ENCODE assay signal across 26 cellular contexts in genomic region chr20:54549523-54550326, GRCh38.
"Had no signal": no experiment of that assay in that cellular context is flagged by ENCODE, and none has a peak within 500 bp of the region (broad histone marks: within the 10 kb centered on the region; RNA-seq: fewer than 3 reads in every experiment).

No MANE protein-coding gene starts in this region.

- H3K4me3 ChIP-seq: breast epithelium, gastrocnemius medialis, left ventricle myocardium inferior, right lobe of liver, skin epidermis, transverse colon, uterus had no signal

- H3K27me3 Mint-ChIP-seq: dendritic cell treated with granulocyte-macrophage colony-stimulating factor and Interleukin-4, amounts not matched to agents 40 ng/mL and 50 ng/mL, for 4 days had no signal

- H3K27me3 ChIP-seq: breast epithelium, gastrocnemius medialis, neutrophil, right lobe of liver, transverse colon, uterus had no signal

- H3K36me3 ChIP-seq: breast epithelium, gastrocnemius medialis, left ventricle myocardium inferior, neutrophil, right lobe of liver, transverse colon, uterus, WERI-Rb-1 had no signal

- H3K4me3 Mint-ChIP-seq: activated CD8-positive, alpha-beta T cell treated with anti-CD3 and anti-CD28 coated beads, Interleukin-2, amount 10 ng/mL, durations not matched to agents 7 days and 5 days; activated naive CD4-positive, alpha-beta T cell treated with anti-CD3 and anti-CD28 coated beads, Interleukin-2, amount 50 U/mL, for 24 hours; dendritic cell treated with granulocyte-macrophage colony-stimulating factor and Interleukin-4, amounts not matched to agents 40 ng/mL and 50 ng/mL, for 4 days; natural killer cell; stimulated activated effector memory CD8-positive, alpha-beta T cell treated with anti-CD3 and anti-CD28 coated beads, Interleukin-12 subunit alpha, Interleukin-12 subunit beta, amount 100 ng/mL, for 72 hours; stimulated activated naive CD8-positive, alpha-beta T cell treated with anti-CD3 and anti-CD28 coated beads, Interleukin-15, amount 100 ng/mL, for 72 hours had no signal

- H3K9me3 ChIP-seq: breast epithelium, gastrocnemius medialis, left ventricle myocardium inferior, neutrophil, right lobe of liver, transverse colon, uterus had no signal

- H3K4me1 Mint-ChIP-seq: activated naive CD4-positive, alpha-beta T cell treated with anti-CD3 and anti-CD28 coated beads, Interleukin-2, amount 50 U/mL, for 24 hours; natural killer cell; stimulated activated effector memory CD8-positive, alpha-beta T cell treated with anti-CD3 and anti-CD28 coated beads, Interleukin-12 subunit alpha, Interleukin-12 subunit beta, amount 100 ng/mL, for 72 hours; stimulated activated naive CD8-positive, alpha-beta T cell treated with anti-CD3 and anti-CD28 coated beads, Interleukin-15, amount 100 ng/mL, for 72 hours had no signal

- H3K4me1 ChIP-seq: breast epithelium, gastrocnemius medialis, left ventricle myocardium inferior, right lobe of liver, transverse colon, uterus had no signal

- H3K36me3 Mint-ChIP-seq: activated naive CD4-positive, alpha-beta T cell treated with anti-CD3 and anti-CD28 coated beads, Interleukin-2, amount 50 U/mL, for 24 hours; natural killer cell; stimulated activated effector memory CD8-positive, alpha-beta T cell treated with anti-CD3 and anti-CD28 coated beads, Interleukin-12 subunit alpha, Interleukin-12 subunit beta, amount 100 ng/mL, for 72 hours had no signal

- FAIRE-seq: TTC549 had no signal

- H3K27ac ChIP-seq: breast epithelium, gastrocnemius medialis, left ventricle myocardium inferior, neutrophil, right lobe of liver, skin epidermis, transverse colon, uterus, WERI-Rb-1 had no signal

- H3K9me3 Mint-ChIP-seq: activated naive CD4-positive, alpha-beta T cell treated with anti-CD3 and anti-CD28 coated beads, Interleukin-2, amount 50 U/mL, for 24 hours; natural killer cell; stimulated activated effector memory CD8-positive, alpha-beta T cell treated with anti-CD3 and anti-CD28 coated beads, Interleukin-12 subunit alpha, Interleukin-12 subunit beta, amount 100 ng/mL, for 72 hours; stimulated activated naive CD8-positive, alpha-beta T cell treated with anti-CD3 and anti-CD28 coated beads, Interleukin-15, amount 100 ng/mL, for 72 hours had no signal

- DNase-seq: activated CD4-positive, alpha-beta T cell treated with anti-CD3 and anti-CD28 coated beads, Interleukin-2, amount 50 U/mL, for 1 hour; activated CD4-positive, CD25-positive, alpha-beta regulatory T cell treated with anti-CD3 and anti-CD28 coated beads, Interleukin-2, amount 50 U/mL, for 72 hours; activated CD8-positive, alpha-beta T cell treated with anti-CD3 and anti-CD28 coated beads, Interleukin-2, amount 10 ng/mL, durations not matched to agents 7 days and 5 days; activated gamma-delta T cell treated with Interleukin-2 at 50 U/mL for 16 hours; activated T-cell treated with anti-CD3 and anti-CD28 coated beads, Interleukin-2, amount 50 U/mL, for 1 hour; aorta; cerebellar nuclear complex; effector CD4-positive, alpha-beta T cell; gastrocnemius medialis; hippocampal formation; left ventricle myocardium inferior; natural killer cell; right lobe of liver; stimulated activated CD4-positive, alpha-beta T cell treated with anti-CD3 and anti-CD28 coated beads, Interleukin-1b, Interleukin-23, amount 100 ng/mL, for 48 hours; stimulated activated naive CD8-positive, alpha-beta T cell treated with anti-CD3 and anti-CD28 coated beads, Interleukin-15, amount 100 ng/mL, for 72 hours; T-helper 1 cell; transverse colon; uterus; WERI-Rb-1 had no signal

- H3K27ac Mint-ChIP-seq: activated CD8-positive, alpha-beta T cell treated with anti-CD3 and anti-CD28 coated beads, Interleukin-2, amount 10 ng/mL, durations not matched to agents 7 days and 5 days; activated naive CD4-positive, alpha-beta T cell treated with anti-CD3 and anti-CD28 coated beads, Interleukin-2, amount 50 U/mL, for 24 hours; dendritic cell treated with granulocyte-macrophage colony-stimulating factor and Interleukin-4, amounts not matched to agents 40 ng/mL and 50 ng/mL, for 4 days; natural killer cell; stimulated activated effector memory CD8-positive, alpha-beta T cell treated with anti-CD3 and anti-CD28 coated beads, Interleukin-12 subunit alpha, Interleukin-12 subunit beta, amount 100 ng/mL, for 72 hours; stimulated activated naive CD8-positive, alpha-beta T cell treated with anti-CD3 and anti-CD28 coated beads, Interleukin-15, amount 100 ng/mL, for 72 hours had no signal

- ATAC-seq: activated CD8-positive, alpha-beta T cell treated with anti-CD3 and anti-CD28 coated beads, Interleukin-2, amount 10 ng/mL, durations not matched to agents 7 days and 5 days; gastrocnemius medialis; natural killer cell; right lobe of liver; stimulated activated effector memory CD8-positive, alpha-beta T cell treated with anti-CD3 and anti-CD28 coated beads, Interleukin-12 subunit alpha, Interleukin-12 subunit beta, amount 100 ng/mL, for 72 hours; stimulated activated naive CD8-positive, alpha-beta T cell treated with anti-CD3 and anti-CD28 coated beads, Interleukin-15, amount 100 ng/mL, for 72 hours had no signal
